ENCODE assay signal across 10 cellular contexts in the genomic region with DNA sequence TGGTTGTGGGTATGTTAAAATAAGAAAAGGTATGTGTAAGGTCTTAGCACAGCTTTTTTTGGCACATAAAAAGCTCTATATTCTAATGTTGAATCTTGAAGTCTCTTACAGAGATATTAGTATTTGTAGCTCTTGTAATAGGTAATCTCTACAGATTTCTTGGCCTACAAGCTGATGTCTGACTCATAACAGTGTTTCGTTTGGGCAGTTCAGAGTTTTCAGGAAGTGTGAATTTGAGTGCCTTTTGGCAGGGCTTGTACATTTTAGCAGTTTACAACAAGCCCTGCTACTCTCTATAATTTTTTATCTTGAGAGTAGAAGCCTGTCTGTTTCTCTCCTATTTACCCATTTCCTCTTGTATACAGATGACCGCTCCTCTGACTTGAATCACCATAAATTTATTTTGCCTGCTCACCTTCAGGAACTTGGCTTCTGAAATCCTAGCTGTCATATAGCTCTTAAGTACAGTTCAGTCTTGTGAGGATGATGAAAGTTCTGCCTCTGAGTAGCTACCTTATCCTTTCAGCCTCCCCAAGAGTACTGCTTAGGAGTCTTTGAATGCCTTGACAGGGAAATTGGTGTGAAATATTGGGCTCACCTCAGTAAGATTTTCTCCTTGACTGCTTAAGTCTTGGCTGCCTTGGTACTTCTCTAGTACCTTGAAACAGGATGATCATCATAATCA.
DNase-seq lines count a peak whose midpoint lies in the region; ATAC-seq and TF ChIP-seq lines count a peak whose summit lies in the region.
"Had no signal": no experiment of that assay in that cellular context is flagged by ENCODE, and none has a peak within 500 bp of the region (broad histone marks: within the 10 kb centered on the region; RNA-seq: fewer than 3 reads in every experiment).

No MANE protein-coding gene starts in this region.

- no peak for TF ChIP-seq CTCF in left ventricle myocardium inferior (IDR thresholded peaks at IDR 0.05; ENCODE audit: borderline replicate concordance)
- TF ChIP-seq CTCF in tibial artery (IDR thresholded peaks at IDR 0.05): no peak

- peak; percentile 99 for ATAC-seq in GM18505 (IDR thresholded peaks at IDR 0.05; ENCODE audit: unreplicated experiment)
- ATAC-seq in GM21723 (IDR thresholded peaks at IDR 0.05; ENCODE audit: unreplicated experiment): peak; percentile 91
- peak; percentile 98 for ATAC-seq in HG03575 (IDR thresholded peaks at IDR 0.05; ENCODE audit: extremely low read depth, insufficient number of reproducible peaks, low FRiP score, unreplicated experiment)
- ATAC-seq: activated CD8-positive, alpha-beta T cell treated with anti-CD3 and anti-CD28 coated beads, Interleukin-2, amount 10 ng/mL, durations not matched to agents 7 days and 5 days had no signal

- no peak for DNase-seq in left ventricle myocardium inferior
- DNase-seq in tibial artery: no peak
- no peak for DNase-seq in activated naive CD4-positive, alpha-beta T cell treated with anti-CD3 and anti-CD28 coated beads, Interleukin-2, amount 10 ng/mL, durations not matched to agents 7 days and 5 days
- no peak for DNase-seq in T1000 (lab: John Stamatoyannopoulos, UW)
- no peak for DNase-seq in NCI-H2029 treated with DMSO at 0.1 percent for 48 hours (lab: John Stamatoyannopoulos, UW)
- DNase-seq: activated CD8-positive, alpha-beta T cell treated with anti-CD3 and anti-CD28 coated beads, Interleukin-2, amount 10 ng/mL, durations not matched to agents 7 days and 5 days; DMS 273 treated with DMSO at 0.1 percent for 48 hours had no signal

- H3K4me1 ChIP-seq in left ventricle myocardium inferior (peaks cover 9% of the 10 kb centered on the region), tibial artery (peaks cover 0 to 12% (median 7%) of the 10 kb centered on the region in 4 donors)

- intact Hi-C loops in left ventricle myocardium inferior (cut with micrococcal nuclease): no loop called here
- intact Hi-C loops in tibial artery (cut with DNase I; ENCODE audit: low total_unique reads): no loop called here

- H3K27ac Mint-ChIP-seq in activated naive CD4-positive, alpha-beta T cell treated with anti-CD3 and anti-CD28 coated beads, Interleukin-2, amount 10 ng/mL, durations not matched to agents 7 days and 5 days: no peak overlapping the region
- H3K27ac Mint-ChIP-seq: activated CD8-positive, alpha-beta T cell treated with anti-CD3 and anti-CD28 coated beads, Interleukin-2, amount 10 ng/mL, durations not matched to agents 7 days and 5 days had no signal

- H3K36me3 ChIP-seq in left ventricle myocardium inferior (no peaks in the 10 kb centered on the region), tibial artery (no peaks in the 10 kb centered on the region)

- H3K9me3 Mint-ChIP-seq in activated naive CD4-positive, alpha-beta T cell treated with anti-CD3 and anti-CD28 coated beads, Interleukin-2, amount 10 ng/mL, durations not matched to agents 7 days and 5 days: no peaks in the 10 kb centered on the region

- peak overlapping the region; percentile 11 for H3K27ac ChIP-seq in left ventricle myocardium inferior (replicated peaks)
- H3K27ac ChIP-seq in tibial artery: peak overlapping the region in 1 of 2 donors; percentile 11

- H3K4me1 Mint-ChIP-seq in activated naive CD4-positive, alpha-beta T cell treated with anti-CD3 and anti-CD28 coated beads, Interleukin-2, amount 10 ng/mL, durations not matched to agents 7 days and 5 days: no peaks in the 10 kb centered on the region

- H3K4me3 ChIP-seq in left ventricle myocardium inferior: no peak overlapping the region
- no peak overlapping the region for H3K4me3 ChIP-seq in tibial artery

- CTCF ChIA-PET in activated naive CD4-positive, alpha-beta T cell treated with anti-CD3 and anti-CD28 coated beads, Interleukin-2, amount 10 ng/mL, durations not matched to agents 7 days and 5 days (lab: Charles Lee): no interaction called here

- TF ChIP-seq POLR2A in GM18505 (IDR thresholded peaks at IDR 0.05; ENCODE audit: borderline replicate concordance, extremely low read depth, insufficient read depth, insufficient read length): no peak

- H3K4me3 Mint-ChIP-seq in activated naive CD4-positive, alpha-beta T cell treated with anti-CD3 and anti-CD28 coated beads, Interleukin-2, amount 10 ng/mL, durations not matched to agents 7 days and 5 days: no peak overlapping the region
- H3K4me3 Mint-ChIP-seq: activated CD8-positive, alpha-beta T cell treated with anti-CD3 and anti-CD28 coated beads, Interleukin-2, amount 10 ng/mL, durations not matched to agents 7 days and 5 days had no signal

- H3K9me3 ChIP-seq in left ventricle myocardium inferior (replicated peaks): no peaks in the 10 kb centered on the region
- H3K9me3 ChIP-seq in tibial artery: no peaks in the 10 kb centered on the region

- no peaks in the 10 kb centered on the region for H3K36me3 Mint-ChIP-seq in activated naive CD4-positive, alpha-beta T cell treated with anti-CD3 and anti-CD28 coated beads, Interleukin-2, amount 10 ng/mL, durations not matched to agents 7 days and 5 days

- H3K27me3 Mint-ChIP-seq in activated naive CD4-positive, alpha-beta T cell treated with anti-CD3 and anti-CD28 coated beads, Interleukin-2, amount 10 ng/mL, durations not matched to agents 7 days and 5 days: no peaks in the 10 kb centered on the region

- H3K27me3 ChIP-seq in left ventricle myocardium inferior (ENCODE audit: low read depth): no peaks in the 10 kb centered on the region
- no peaks in the 10 kb centered on the region for H3K27me3 ChIP-seq in tibial artery
